9 cellular contexts compared by ENCODE assay signal in genomic region chr17:13931752-13932477, GRCh38.
A peak's percentile ranks its signal among the peaks of the same experiment; 100 is the strongest.
DNase-seq lines count a peak whose midpoint lies in the region; ATAC-seq and TF ChIP-seq lines count a peak whose summit lies in the region.
"Had no signal": no experiment of that assay in that cellular context is flagged by ENCODE, and none has a peak within 500 bp of the region (broad histone marks: within the 10 kb centered on the region; RNA-seq: fewer than 3 reads in every experiment).

No MANE protein-coding gene starts in this region.

- H2AFZ ChIP-seq in OCI-LY1 (ENCODE audit: low read length) (no peak overlapping the region), SK-N-SH (ENCODE audit: low read depth) (no peak overlapping the region)

- H3K27me3 ChIP-seq in OCI-LY1 (ENCODE audit: insufficient read depth, low read length) (no peaks in the 10 kb centered on the region), SK-N-SH (ENCODE audit: insufficient read depth) (no peaks in the 10 kb centered on the region; the same call in 1 of the 2 replicates)

- H3K4me1 ChIP-seq in OCI-LY1 (ENCODE audit: insufficient read depth, low read length, severe bottlenecking) (peaks cover 18% of the 10 kb centered on the region), SK-N-SH (ENCODE audit: control insufficient read depth in 1 of 2, insufficient read depth in 2 of 2, low read depth in 1 of 2, low read length in 1 of 2) (no peaks in the 10 kb centered on the region)

- no peaks in the 10 kb centered on the region for H3K36me3 ChIP-seq in OCI-LY1 (ENCODE audit: insufficient read depth, low read length)
- H3K36me3 ChIP-seq in SK-N-SH (replicated peaks in 1 of 2; ENCODE audit: control insufficient read depth in 1 of 2, insufficient read depth in 2 of 2, low read length in 1 of 2), result no peaks in the 10 kb centered on the region

- TF ChIP-seq RAD21 in SK-N-SH (IDR thresholded peaks at IDR 0.05; ENCODE audit: low read length), result no peak

- H3F3A ChIP-seq in OCI-LY1 (ENCODE audit: insufficient read depth, low read length) (no peaks in the 10 kb centered on the region), SK-N-SH (replicated peaks; ENCODE audit: insufficient read depth) (no peaks in the 10 kb centered on the region)

- DNase-seq in CD14-positive monocyte (ENCODE audit: low spot score), result peak; percentile 86
- DNase-seq in fibroblast of gingiva (ENCODE audit: low read depth), result peak; percentile 75
- peak; percentile 35 for DNase-seq in omental fat pad (ENCODE audit: low spot score)
- no peak for DNase-seq in mesothelial cell of epicardium (ENCODE audit: low spot score in 2 of 2, unreplicated experiment in 2 of 2)
- no peak for DNase-seq in type B pancreatic cell (ENCODE audit: extremely low spot score, unreplicated experiment)
- DNase-seq in SK-N-SH, result no peak

- H3K9ac ChIP-seq in OCI-LY1 (ENCODE audit: low read length), result no peak overlapping the region
- no peak overlapping the region for H3K9ac ChIP-seq in SK-N-SH

- peaks cover 0 to 2% of the 10 kb centered on the region in 2 donors for H3K36me3 Mint-ChIP-seq in CD14-positive monocyte
- peaks cover 3% of the 10 kb centered on the region for H3K36me3 Mint-ChIP-seq in mesothelial cell of epicardium
- H3K36me3 Mint-ChIP-seq in type B pancreatic cell, result no peaks in the 10 kb centered on the region

- H3K79me2 ChIP-seq in OCI-LY1 (ENCODE audit: insufficient read depth, low read length) (no peaks in the 10 kb centered on the region), SK-N-SH (ENCODE audit: insufficient read depth) (no peaks in the 10 kb centered on the region)

- peaks cover 7% of the 10 kb centered on the region; the same call in 1 of the 2 replicates for H3K9me3 ChIP-seq in OCI-LY1 (ENCODE audit: low read length)
- H3K9me3 ChIP-seq in SK-N-SH, result no peaks in the 10 kb centered on the region

- TF ChIP-seq EP300 in SK-N-SH (IDR thresholded peaks at IDR 0.05; ENCODE audit: borderline replicate concordance in 1 of 2, low read depth in 1 of 2, low read length in 1 of 2), result no peak

- CTCF ChIA-PET in SK-N-SH (lab: Yijun Ruan, JAX), result no interaction called here

- H3K9me3 Mint-ChIP-seq in CD14-positive monocyte, result peaks cover 3 to 12% (median 8%) of the 10 kb centered on the region in 7 donors
- peaks cover 4% of the 10 kb centered on the region for H3K9me3 Mint-ChIP-seq in mesothelial cell of epicardium
- no peaks in the 10 kb centered on the region for H3K9me3 Mint-ChIP-seq in type B pancreatic cell

- H3K9me2 ChIP-seq in OCI-LY1 (ENCODE audit: low read depth, low read length) (no peaks in the 10 kb centered on the region), SK-N-SH (no peaks in the 10 kb centered on the region)

- POLR2A ChIA-PET in SK-N-SH (lab: Yijun Ruan, JAX), result no interaction called here

- TF ChIP-seq CTCF in CD14-positive monocyte (IDR thresholded peaks at IDR 0.05) (no peak), OCI-LY1 (IDR thresholded peaks at IDR 0.05; ENCODE audit: low read length) (no peak), omental fat pad (IDR thresholded peaks at IDR 0.05) (no peak), mesothelial cell of epicardium (IDR thresholded peaks at IDR 0.05; ENCODE audit: unreplicated experiment) (no peak), type B pancreatic cell (conservative IDR thresholded peaks at IDR 0.05) (no peak), SK-N-SH (IDR thresholded peaks at IDR 0.05) (no peak)

- intact Hi-C loops in CD14-positive monocyte (cut with micrococcal nuclease), result loop anchor here (5.0 to 10.0 kb wide), 3 partner anchors 363 to 420 kb away; partner anchors contain the start of gene HS3ST3B1 (in 1 of the 2)

- H3K27ac Mint-ChIP-seq in CD14-positive monocyte (peak overlapping the region; percentile 94 to 99 (median 98)), mesothelial cell of epicardium (no peak overlapping the region), type B pancreatic cell (no peak overlapping the region)

- H3K27me3 Mint-ChIP-seq in CD14-positive monocyte (ENCODE audit: low read depth in 3 of 3), result no peaks in the 10 kb centered on the region
- H3K27me3 Mint-ChIP-seq in mesothelial cell of epicardium (ENCODE audit: low read depth), result no peaks in the 10 kb centered on the region
- H3K27me3 Mint-ChIP-seq in type B pancreatic cell, result no peaks in the 10 kb centered on the region

- 27% methylated on average over 4 of the region's 4 CpGs for WGBS in SK-N-SH (ENCODE audit: low lambda C conversion rate)

- H3K4me2 ChIP-seq in OCI-LY1 (ENCODE audit: low read length) (no peak overlapping the region), SK-N-SH (no peak overlapping the region)

- no peak for ATAC-seq in omental fat pad (ENCODE audit: low FRiP score)
- no peak for ATAC-seq in GM21526 (IDR thresholded peaks at IDR 0.05; ENCODE audit: low FRiP score, unreplicated experiment)
- ATAC-seq: activated CD4-positive, CD25-positive, alpha-beta regulatory T cell treated with anti-CD3 and anti-CD28 coated beads, Interleukin-2, amount 50 U/mL, for 24 hours had no signal

- no peak overlapping the region for H3K4me3 ChIP-seq in OCI-LY1 (ENCODE audit: low read depth, low read length, poor library complexity, severe bottlenecking)
- no peak overlapping the region for H3K4me3 ChIP-seq in SK-N-SH (ENCODE audit: low read depth in 2 of 2, low read length in 1 of 2)

- H3K4me1 Mint-ChIP-seq in CD14-positive monocyte (peaks cover 39% of the 10 kb centered on the region), mesothelial cell of epicardium (peaks cover 5% of the 10 kb centered on the region), type B pancreatic cell (ENCODE audit: unreplicated experiment) (no peaks in the 10 kb centered on the region)

- H3K27ac ChIP-seq in OCI-LY1 (ENCODE audit: low read depth, low read length, poor library complexity, severe bottlenecking) (peak overlapping the region; percentile 30), SK-N-SH (ENCODE audit: low read depth in 2 of 2, low read length in 1 of 2) (no peak overlapping the region)

- H4K20me1 ChIP-seq in OCI-LY1 (ENCODE audit: insufficient read depth, low read length), result no peaks in the 10 kb centered on the region
- H4K20me1 ChIP-seq in SK-N-SH (ENCODE audit: insufficient read depth), result no peaks in the 10 kb centered on the region

- H3K4me3 Mint-ChIP-seq in CD14-positive monocyte (peak overlapping the region in 1 of 2 donors; percentile 44), mesothelial cell of epicardium (no peak overlapping the region), type B pancreatic cell (no peak overlapping the region)

TF ChIP-seq in SK-N-SH, 30 proteins besides CTCF, POLR2A, EP300 and RAD21:
- TF ChIP-seq CHD2 (IDR thresholded peaks at IDR 0.05; ENCODE audit: low read length, partially characterized antibody), result no peak
- no peak for TF ChIP-seq GABPA (IDR thresholded peaks at IDR 0.05; ENCODE audit: low read depth)
- TF ChIP-seq FOXJ3 (CRISPR knock-in tag; IDR thresholded peaks at IDR 0.05), result no peak
- no peak for TF ChIP-seq JUND (IDR thresholded peaks at IDR 0.05)
- no peak for TF ChIP-seq FOSL2 (IDR thresholded peaks at IDR 0.05; ENCODE audit: borderline replicate concordance, low read depth)
- no peak for TF ChIP-seq RXRA (IDR thresholded peaks at IDR 0.05; ENCODE audit: borderline replicate concordance, low read depth)
- no peak for TF ChIP-seq MXI1 (IDR thresholded peaks at IDR 0.05; ENCODE audit: low read depth, low read length)
- TF ChIP-seq GATA2 (CRISPR knock-in tag; IDR thresholded peaks at IDR 0.05), result no peak
- TF ChIP-seq RCOR1 (IDR thresholded peaks at IDR 0.05; ENCODE audit: low read length), result no peak
- TF ChIP-seq, protein P1, sequence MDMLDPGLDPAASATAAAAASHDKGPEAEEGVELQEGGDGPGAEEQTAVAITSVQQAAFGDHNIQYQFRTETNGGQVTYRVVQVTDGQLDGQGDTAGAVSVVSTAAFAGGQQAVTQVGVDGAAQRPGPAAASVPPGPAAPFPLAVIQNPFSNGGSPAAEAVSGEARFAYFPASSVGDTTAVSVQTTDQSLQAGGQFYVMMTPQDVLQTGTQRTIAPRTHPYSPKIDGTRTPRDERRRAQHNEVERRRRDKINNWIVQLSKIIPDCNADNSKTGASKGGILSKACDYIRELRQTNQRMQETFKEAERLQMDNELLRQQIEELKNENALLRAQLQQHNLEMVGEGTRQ (IDR thresholded peaks at IDR 0.05; ENCODE audit: borderline replicate concordance, low read depth, low read length), result no peak
- TF ChIP-seq YY1 (IDR thresholded peaks at IDR 0.05; ENCODE audit: low read depth), result no peak
- TF ChIP-seq TEAD4 (IDR thresholded peaks at IDR 0.05; ENCODE audit: borderline replicate concordance, insufficient read depth), result no peak
- no peak for TF ChIP-seq NFIC (IDR thresholded peaks at IDR 0.05; ENCODE audit: borderline replicate concordance)
- TF ChIP-seq TCF12 (IDR thresholded peaks at IDR 0.05), result no peak
- no peak for TF ChIP-seq NRF1 (IDR thresholded peaks at IDR 0.05; ENCODE audit: low read depth, low read length)

Comparison
In these comparisons a context has a peak if more than half of its experiments do, and no peak if none do; other contexts are left out.
1. DNase-seq: peak in CD14-positive monocyte (single experiment), fibroblast of gingiva (single experiment) and omental fat pad (single experiment); none in mesothelial cell of epicardium (0 of 2), type B pancreatic cell (single experiment) and SK-N-SH (single experiment).
2. H3K27ac Mint-ChIP-seq: peak in CD14-positive monocyte (7 of 7); none in mesothelial cell of epicardium (single experiment) and type B pancreatic cell (single experiment).